Comparison of ENCODE assay signal across 34 cellular contexts in the genomic region with DNA sequence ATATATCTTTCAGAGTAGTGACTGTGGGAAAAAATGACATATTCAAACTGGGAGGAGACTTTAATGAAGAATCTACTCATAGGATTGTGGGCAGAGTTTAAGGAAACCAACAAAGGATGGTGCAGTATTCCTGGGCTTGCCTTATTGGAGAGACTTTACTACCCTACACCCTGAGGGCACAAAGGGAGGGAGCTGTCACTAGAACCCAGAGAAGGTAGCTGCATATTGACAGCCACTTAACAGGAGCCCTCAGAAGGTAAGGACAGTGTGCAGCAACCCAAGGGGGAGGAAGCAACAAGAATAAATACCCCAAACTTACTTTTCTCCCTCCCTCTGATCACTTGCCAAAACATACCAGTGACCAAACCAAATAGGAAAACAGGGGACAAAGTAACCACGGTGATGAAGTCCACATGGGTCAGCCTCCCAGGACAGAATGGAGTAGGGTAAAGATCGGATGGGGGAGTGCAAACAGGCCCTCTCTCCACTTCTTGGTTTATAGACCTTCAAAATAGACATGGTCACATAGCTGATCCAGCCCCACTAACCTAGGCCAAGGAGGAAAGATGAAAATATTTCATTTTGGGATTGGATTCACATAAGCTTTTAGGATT.
"Had no signal": no experiment of that assay in that cellular context is flagged by ENCODE, and none has a peak within 500 bp of the region (broad histone marks: within the 10 kb centered on the region; RNA-seq: fewer than 3 reads in every experiment).

No MANE protein-coding gene starts in this region.

- H3K36me3 ChIP-seq: ascending aorta, breast epithelium had no signal

- H3K4me3 ChIP-seq: ascending aorta, breast epithelium, PC-9 had no signal

- H3K27ac ChIP-seq: ascending aorta, breast epithelium, PC-9, RWPE1, VCaP had no signal

- H3K27me3 ChIP-seq: ascending aorta, breast epithelium had no signal

- H3K9me3 ChIP-seq: breast epithelium had no signal

- H3K4me3 Mint-ChIP-seq: activated B cell treated with CpG ODN at 0.5 μM for 24 hours; activated CD4-positive, alpha-beta memory T cell treated with anti-CD3 and anti-CD28 coated beads, Interleukin-2, amount 10 ng/mL, durations not matched to agents 7 days and 5 days; activated CD8-positive, alpha-beta memory T cell treated with anti-CD3 and anti-CD28 coated beads, Interleukin-2, amount 10 ng/mL, durations not matched to agents 7 days and 5 days; activated naive CD8-positive, alpha-beta T cell treated with anti-CD3 and anti-CD28 coated beads for 36 hours; T-cell; T-helper 17 cell had no signal

- DNase-seq: activated B cell treated with CpG ODN at 0.5 μM for 24 hours; activated CD4-positive, alpha-beta memory T cell treated with anti-CD3 and anti-CD28 coated beads, Interleukin-2, amount 10 ng/mL, durations not matched to agents 7 days and 5 days; activated CD4-positive, alpha-beta T cell treated with anti-CD3 and anti-CD28 coated beads for 4 hours; activated CD4-positive, alpha-beta T cell treated with anti-CD3 and anti-CD28 coated beads, Interleukin-2, amount 50 U/mL, for 1 hour; activated CD4-positive, CD25-positive, alpha-beta regulatory T cell treated with anti-CD3 and anti-CD28 coated beads, Interleukin-2, amount 50 U/mL, for 72 hours; activated CD8-positive, alpha-beta memory T cell treated with anti-CD3 and anti-CD28 coated beads for 24 hours; activated CD8-positive, alpha-beta memory T cell treated with anti-CD3 and anti-CD28 coated beads, Interleukin-2, amount 10 ng/mL, durations not matched to agents 7 days and 5 days; activated CD8-positive, alpha-beta memory T cell treated with anti-CD3 and anti-CD28 coated beads, Interleukin-2, amount 50 U/mL, for 48 hours; activated effector memory CD4-positive, alpha-beta T cell treated with Interleukin-2 at 50 U/mL for 16 hours; activated naive CD4-positive, alpha-beta T cell treated with anti-CD3 and anti-CD28 coated beads, Interleukin-2, amount 50 U/mL, for 16 hours; activated naive CD8-positive, alpha-beta T cell treated with anti-CD3 and anti-CD28 coated beads for 36 hours; activated T-cell treated with anti-CD3 and anti-CD28 coated beads, Interleukin-2, amount 50 U/mL, for 48 hours; amniotic stem cell; caudate nucleus; cerebellar nuclear complex; Karpas-422; KBM-7; NCI-H1105; NCI-H1417 treated with DMSO at 0.1 percent for 48 hours; NCI-H187 treated with DMSO at 0.1 percent for 48 hours; NCI-H2081; NCI-H345; NCI-H524 treated with DMSO at 0.1 percent for 48 hours; NCI-H748 treated with DMSO at 0.1 percent for 48 hours; PC-9; SIG-M5; T-cell; T-helper 17 cell had no signal

- H3K27ac Mint-ChIP-seq: activated B cell treated with CpG ODN at 0.5 μM for 24 hours; activated CD4-positive, alpha-beta memory T cell treated with anti-CD3 and anti-CD28 coated beads, Interleukin-2, amount 10 ng/mL, durations not matched to agents 7 days and 5 days; activated CD8-positive, alpha-beta memory T cell treated with anti-CD3 and anti-CD28 coated beads, Interleukin-2, amount 10 ng/mL, durations not matched to agents 7 days and 5 days; activated naive CD8-positive, alpha-beta T cell treated with anti-CD3 and anti-CD28 coated beads for 36 hours; T-cell; T-helper 17 cell had no signal

- H3K4me1 Mint-ChIP-seq: activated CD4-positive, alpha-beta memory T cell treated with anti-CD3 and anti-CD28 coated beads, Interleukin-2, amount 10 ng/mL, durations not matched to agents 7 days and 5 days; activated CD8-positive, alpha-beta memory T cell treated with anti-CD3 and anti-CD28 coated beads, Interleukin-2, amount 10 ng/mL, durations not matched to agents 7 days and 5 days; T-cell; T-helper 17 cell had no signal

- H3K27me3 Mint-ChIP-seq: activated B cell treated with CpG ODN at 0.5 μM for 24 hours; activated naive CD8-positive, alpha-beta T cell treated with anti-CD3 and anti-CD28 coated beads for 36 hours; T-cell; T-helper 17 cell had no signal

- H2AFZ ChIP-seq: PC-9 had no signal

- H3K4me2 ChIP-seq: PC-9 had no signal

- ATAC-seq: activated CD8-positive, alpha-beta memory T cell treated with anti-CD3 and anti-CD28 coated beads, Interleukin-2, amount 10 ng/mL, durations not matched to agents 7 days and 5 days; Right ventricle myocardium inferior; SK-N-SH treated with all-trans-retinoic acid at 6 μM for 48 hours; T-cell; T-helper 17 cell had no signal

- H3K4me1 ChIP-seq: ascending aorta, breast epithelium had no signal
